ENCODE assay signal across 21 cellular contexts in the genomic region with DNA sequence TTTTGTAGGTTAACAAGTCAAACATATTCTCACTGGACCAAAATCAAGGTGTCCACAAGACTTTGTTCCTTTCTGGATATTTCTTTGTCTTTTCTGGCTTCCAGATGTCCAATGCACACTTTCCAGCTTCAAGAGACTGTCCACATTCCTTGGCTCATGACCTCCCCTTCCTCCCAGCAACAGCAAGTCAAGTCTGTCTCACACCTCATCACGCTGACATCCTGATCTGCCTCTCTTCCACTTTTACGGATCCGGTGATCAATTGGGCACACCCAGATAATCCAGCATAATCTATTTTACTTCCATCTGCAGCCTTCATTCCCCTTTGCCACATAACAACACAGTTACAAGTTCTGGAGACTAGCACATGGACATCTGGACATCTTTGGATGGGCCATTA. TPM values are rescaled to one million over a fixed set of nuclear protein-coding genes. Genes with fewer than 3 reads are reported as not detected.
A peak's percentile ranks its signal among the peaks of the same experiment; 100 is the strongest.
DNase-seq lines count a peak whose midpoint lies in the region; ATAC-seq, FAIRE-seq and TF ChIP-seq lines count a peak whose summit lies in the region.
"Had no signal": no experiment of that assay in that cellular context is flagged by ENCODE, and none has a peak within 500 bp of the region (broad histone marks: within the 10 kb centered on the region; RNA-seq: fewer than 3 reads in every experiment).

No MANE protein-coding gene starts in this region.

- no peak for TF ChIP-seq CTCF in kidney (IDR thresholded peaks at IDR 0.05; ENCODE audit: borderline replicate concordance, extremely low read depth, insufficient read depth)

- H3K4me1 ChIP-seq in CD4-positive, CD25-positive, alpha-beta regulatory T cell (ENCODE audit: control insufficient read depth, insufficient read depth, low read length, poor library complexity, severe bottlenecking), result peaks cover 17% of the 10 kb centered on the region
- H3K4me1 ChIP-seq in kidney (ENCODE audit: control insufficient read depth in 1 of 2, insufficient read depth in 1 of 2, low read depth in 1 of 2, low read length in 2 of 2), result no peaks in the 10 kb centered on the region

- ATAC-seq in activated T-cell treated with anti-CD3 and anti-CD28 coated beads, Interleukin-2, amount 50 U/mL, for 72 hours (replicated peaks in 1 of 2), result no peak
- no peak for ATAC-seq in CD4-positive, CD25-positive, alpha-beta regulatory T cell (ENCODE audit: low read depth in 2 of 2)
- no peak for ATAC-seq in naive B cell (ENCODE audit: low read depth in 2 of 2)
- ATAC-seq: Panc1 had no signal

- FAIRE-seq in GM12892 (lab: Jason Lieb, UNC), result peak; percentile 50
- FAIRE-seq in kidney (lab: Jason Lieb, UNC), result no peak
- FAIRE-seq: GM19239 had no signal

- no peak overlapping the region for H3K27ac ChIP-seq in CD4-positive, CD25-positive, alpha-beta regulatory T cell (ENCODE audit: insufficient read depth, low read length, poor library complexity, severe bottlenecking)
- no peak overlapping the region for H3K27ac ChIP-seq in kidney (ENCODE audit: low read depth in 2 of 2, low read length in 2 of 2)
- H3K27ac ChIP-seq: BLaER1 treated with 17β-estradiol and CSF1 and Interleukin-3, amounts not matched to agents 10 nM and 100 nM; HL-60; SJCRH30 had no signal

- peaks cover 94% of the 10 kb centered on the region for H3K4me1 Mint-ChIP-seq in activated T-cell treated with anti-CD3 and anti-CD28 coated beads, Interleukin-2, amount 50 U/mL, for 72 hours (ENCODE audit: low read depth)
- peaks cover 13 to 68% (median 51%) of the 10 kb centered on the region in 4 donors for H3K4me1 Mint-ChIP-seq in CD4-positive, CD25-positive, alpha-beta regulatory T cell
- peaks cover 28 to 57% (median 53%) of the 10 kb centered on the region in 3 donors for H3K4me1 Mint-ChIP-seq in naive B cell

- H3K27ac Mint-ChIP-seq in activated T-cell treated with anti-CD3 and anti-CD28 coated beads, Interleukin-2, amount 50 U/mL, for 72 hours, result peak overlapping the region; percentile 10
- H3K27ac Mint-ChIP-seq in CD4-positive, CD25-positive, alpha-beta regulatory T cell, result peak overlapping the region in 2 of 3 donors; percentile 49 to 72
- peak overlapping the region in 4 of 6 donors; percentile 47 to 94 (median 74) for H3K27ac Mint-ChIP-seq in naive B cell
- H3K27ac Mint-ChIP-seq: H9 had no signal

- H3K27me3 ChIP-seq in CD4-positive, CD25-positive, alpha-beta regulatory T cell (ENCODE audit: control insufficient read depth, insufficient read depth, low read length), result no peaks in the 10 kb centered on the region
- H3K27me3 ChIP-seq: BLaER1 treated with 17β-estradiol and CSF1 and Interleukin-3, amounts not matched to agents 10 nM and 100 nM; MG63; SJCRH30 had no signal

- H3K4me3 ChIP-seq in CD4-positive, CD25-positive, alpha-beta regulatory T cell (ENCODE audit: low read depth, low read length), result no peak overlapping the region
- H3K4me3 ChIP-seq in kidney (ENCODE audit: low read length in 2 of 2), result no peak overlapping the region
- H3K4me3 ChIP-seq: BLaER1 treated with 17β-estradiol and CSF1 and Interleukin-3, amounts not matched to agents 10 nM and 100 nM; MG63; SJCRH30 had no signal

- H3K4me3 Mint-ChIP-seq in activated T-cell treated with anti-CD3 and anti-CD28 coated beads, Interleukin-2, amount 50 U/mL, for 72 hours, result peak overlapping the region in 1 of 2 donors; percentile 21
- H3K4me3 Mint-ChIP-seq in CD4-positive, CD25-positive, alpha-beta regulatory T cell, result no peak overlapping the region
- no peak overlapping the region for H3K4me3 Mint-ChIP-seq in naive B cell
- H3K4me3 Mint-ChIP-seq: H9 had no signal

- DNase-seq in activated T-cell treated with anti-CD3 and anti-CD28 coated beads, Interleukin-2, amount 50 U/mL, for 72 hours, result no peak
- DNase-seq in activated T-cell treated with anti-CD3 and anti-CD28 coated beads for 4 hours (no peak), GM12892 (ENCODE audit: insufficient read length) (no peak), naive B cell (no peak), kidney (no peak), NCI-H2107 treated with DMSO at 0.1 percent for 48 hours (lab: John Stamatoyannopoulos, UW; ENCODE audit: unreplicated experiment) (no peak)
- no peak for DNase-seq in CD4-positive, CD25-positive, alpha-beta regulatory T cell
- DNase-seq: DND-41, H9, MG63, NCI-H1048, NCI-H1436 treated with DMSO at 0.1 percent for 48 hours, NCI-H2029, NCI-H2171, NCI-H526 treated with DMSO at 0.1 percent for 48 hours, SJCRH30 had no signal

- H3K9ac ChIP-seq in kidney (ENCODE audit: low read length in 2 of 2), result no peak overlapping the region
- H3K9ac ChIP-seq: BLaER1 treated with 17β-estradiol and CSF1 and Interleukin-3, amounts not matched to agents 10 nM and 100 nM had no signal

- H3K36me3 ChIP-seq in CD4-positive, CD25-positive, alpha-beta regulatory T cell (ENCODE audit: control insufficient read depth, insufficient read depth, low read length), result peaks cover 23% of the 10 kb centered on the region
- no peaks in the 10 kb centered on the region for H3K36me3 ChIP-seq in kidney (ENCODE audit: control insufficient read depth in 1 of 2, insufficient read depth in 2 of 2, low read length in 2 of 2)
- H3K36me3 ChIP-seq: MG63 had no signal

- no peaks in the 10 kb centered on the region for H3K27me3 Mint-ChIP-seq in activated T-cell treated with anti-CD3 and anti-CD28 coated beads, Interleukin-2, amount 50 U/mL, for 72 hours (ENCODE audit: low read depth)
- no peaks in the 10 kb centered on the region for H3K27me3 Mint-ChIP-seq in CD4-positive, CD25-positive, alpha-beta regulatory T cell
- H3K27me3 Mint-ChIP-seq in naive B cell, result no peaks in the 10 kb centered on the region

- TF ChIP-seq POLR2A in GM12892 (IDR thresholded peaks at IDR 0.05; ENCODE audit: low read depth, low read length), result no peak

- no peaks in the 10 kb centered on the region for H3K9me3 Mint-ChIP-seq in activated T-cell treated with anti-CD3 and anti-CD28 coated beads, Interleukin-2, amount 50 U/mL, for 72 hours
- H3K9me3 Mint-ChIP-seq in CD4-positive, CD25-positive, alpha-beta regulatory T cell, result no peaks in the 10 kb centered on the region
- H3K9me3 Mint-ChIP-seq in naive B cell, result no peaks in the 10 kb centered on the region

- H3K9me3 ChIP-seq in CD4-positive, CD25-positive, alpha-beta regulatory T cell (ENCODE audit: control insufficient read depth in 2 of 2, low read length in 2 of 2), result no peaks in the 10 kb centered on the region
- H3K9me3 ChIP-seq in kidney (ENCODE audit: control insufficient read depth in 1 of 2, low read length in 2 of 2), result no peaks in the 10 kb centered on the region
- H3K9me3 ChIP-seq: BLaER1 treated with 17β-estradiol and CSF1 and Interleukin-3, amounts not matched to agents 10 nM and 100 nM; MG63; SJCRH30 had no signal

- peaks cover 21 to 43% of the 10 kb centered on the region in 2 donors for H3K36me3 Mint-ChIP-seq in activated T-cell treated with anti-CD3 and anti-CD28 coated beads, Interleukin-2, amount 50 U/mL, for 72 hours (ENCODE audit: insufficient read depth in 2 of 2)
- H3K36me3 Mint-ChIP-seq in CD4-positive, CD25-positive, alpha-beta regulatory T cell, result peaks cover 22% of the 10 kb centered on the region
- peaks cover 7 to 14% of the 10 kb centered on the region in 2 donors for H3K36me3 Mint-ChIP-seq in naive B cell

- intact Hi-C loops in kidney (cut with DNase I), result no loop called here

RNA-seq across cellular contexts. Expression of gene TIFA, which starts 9.6 kb away (rescaled TPM):
- 10 to 100 TPM; 82.7 to 87.1 TPM for total RNA-seq in activated T-cell treated with anti-CD3 and anti-CD28 coated beads, Interleukin-2, amount 50 U/mL, for 72 hours
- 32.1 TPM for total RNA-seq in CD4-positive, CD25-positive, alpha-beta regulatory T cell
- 10 to 100 TPM; 51.3 to 82.3 (median 63.9) TPM for polyA plus RNA-seq in CD4-positive, CD25-positive, alpha-beta regulatory T cell
- polyA plus RNA-seq in GM12892 (2012; ENCODE audit: missing spikeins), result 93.0 TPM
- polyA plus RNA-seq in naive B cell (ENCODE audit: low read depth in 6 of 6), result 100 to 1,000 TPM in 2 of 6 donors, 10 to 100 TPM in 4; 69.1 to 171 (median 80.5) TPM
- total RNA-seq in kidney, result 11.5 TPM
- 5.0 TPM for polyA plus RNA-seq in kidney (ENCODE audit: insufficient read depth, low read depth, low replicate concordance)

RNA-seq across cellular contexts. Expression of gene ALPK1, which starts 21.1 kb away (rescaled TPM):
- total RNA-seq in activated T-cell treated with anti-CD3 and anti-CD28 coated beads, Interleukin-2, amount 50 U/mL, for 72 hours, result 10 to 100 TPM; 61.6 to 64.7 TPM
- total RNA-seq in CD4-positive, CD25-positive, alpha-beta regulatory T cell, result 6.2 TPM
- 1 to 10 TPM in 2 of 4 donors, under 1 TPM in 2; 0.23 to 1.4 (median 0.69) TPM for polyA plus RNA-seq in CD4-positive, CD25-positive, alpha-beta regulatory T cell
- polyA plus RNA-seq in GM12892 (2012; ENCODE audit: missing spikeins), result 22.0 TPM
- polyA plus RNA-seq in naive B cell (ENCODE audit: low read depth in 6 of 6) (1 to 10 TPM in 5 of 6 donors, not detected in 1; 3.9 to 7.3 (median 5.3) TPM), kidney (ENCODE audit: insufficient read depth, low read depth, low replicate concordance) (5.9 TPM)
- total RNA-seq in kidney, result 33.5 TPM
- total RNA-seq: G401 had no signal

RNA-seq across cellular contexts. Expression of gene AP1AR, which starts 44.5 kb away (rescaled TPM):
- total RNA-seq in activated T-cell treated with anti-CD3 and anti-CD28 coated beads, Interleukin-2, amount 50 U/mL, for 72 hours, result 10 to 100 TPM; 21.6 to 33.2 TPM
- 10.9 TPM for total RNA-seq in CD4-positive, CD25-positive, alpha-beta regulatory T cell
- 10 to 100 TPM; 19.2 to 20.7 (median 19.6) TPM for polyA plus RNA-seq in CD4-positive, CD25-positive, alpha-beta regulatory T cell
- 15.9 TPM for polyA plus RNA-seq in GM12892 (2012; ENCODE audit: missing spikeins)
- polyA plus RNA-seq in naive B cell (ENCODE audit: low read depth in 6 of 6), result 10 to 100 TPM; 17.7 to 40.7 (median 25.6) TPM
- 20.3 TPM for total RNA-seq in kidney
- polyA plus RNA-seq in kidney (ENCODE audit: insufficient read depth, low read depth, low replicate concordance), result 8.7 TPM

Comparison
In these comparisons a context has a peak if more than half of its experiments do, and no peak if none do; other contexts are left out.
1. H3K27ac Mint-ChIP-seq: peak in every context shown above with its lines; median percentile 74 in naive B cell; 60 in CD4-positive, CD25-positive, alpha-beta regulatory T cell; 10 in activated T-cell treated with anti-CD3 and anti-CD28 coated beads, Interleukin-2, amount 50 U/mL, for 72 hours.